Comparison of ENCODE assay signal across 26 cellular contexts in genomic region chr1:155197901-155198546, GRCh38. TPM values are rescaled to one million over a fixed set of nuclear protein-coding genes. Genes with fewer than 3 reads are reported as not detected.
A peak's percentile ranks its signal among the peaks of the same experiment; 100 is the strongest.
DNase-seq lines count a peak whose midpoint lies in the region; ATAC-seq and TF ChIP-seq lines count a peak whose summit lies in the region.
"Had no signal": no experiment of that assay in that cellular context is flagged by ENCODE, and none has a peak within 500 bp of the region (broad histone marks: within the 10 kb centered on the region; RNA-seq: fewer than 3 reads in every experiment).

No MANE protein-coding gene starts in this region.

- H3K27ac ChIP-seq in ectodermal cell (ENCODE audit: insufficient read depth, low read depth, low read length, poor library complexity, severe bottlenecking) (no peak overlapping the region), neuronal stem cell (replicated peaks; ENCODE audit: low read length) (peak overlapping the region; percentile 6), WERI-Rb-1 (no peak overlapping the region)
- H3K27ac ChIP-seq: GM23248, parathyroid adenoma, suprapubic skin, vagina had no signal

- H2BK12ac ChIP-seq in neuronal stem cell (ENCODE audit: low read length): no peak overlapping the region

- H3K9ac ChIP-seq in neuronal stem cell (ENCODE audit: low read depth, low read length, poor library complexity): peak overlapping the region; percentile 79
- H3K9ac ChIP-seq: GM23248, parathyroid adenoma had no signal

- H3K4me3 ChIP-seq in ectodermal cell (ENCODE audit: insufficient read depth, low read depth, low read length) (peak overlapping the region; percentile 16), neuronal stem cell (ENCODE audit: low read length in 2 of 2) (peak overlapping the region in 1 of 2 donors; percentile 14), WERI-Rb-1 (ENCODE audit: low read depth, low read length) (no peak overlapping the region)
- H3K4me3 ChIP-seq: gastroesophageal sphincter, GM23248, suprapubic skin, vagina had no signal

- H2AK5ac ChIP-seq in neuronal stem cell (ENCODE audit: low read depth, low read length): no peak overlapping the region

- H2BK15ac ChIP-seq in neuronal stem cell (ENCODE audit: low read length): no peak overlapping the region

- H3K4ac ChIP-seq in neuronal stem cell (ENCODE audit: low read length): no peak overlapping the region

- H3K27me3 ChIP-seq in ectodermal cell (ENCODE audit: control insufficient read depth, insufficient read depth, low read length, poor library complexity, severe bottlenecking) (no peaks in the 10 kb centered on the region), neuronal stem cell (ENCODE audit: control insufficient read depth in 3 of 3, insufficient read depth in 3 of 3, low read depth in 1 of 3, low read length in 3 of 3) (no peaks in the 10 kb centered on the region), WERI-Rb-1 (ENCODE audit: insufficient read depth, low read depth, severe bottlenecking) (no peaks in the 10 kb centered on the region)
- H3K27me3 ChIP-seq: gastroesophageal sphincter, suprapubic skin, vagina had no signal

- no peak overlapping the region for H2AFZ ChIP-seq in neuronal stem cell (ENCODE audit: low read length)
- H2AFZ ChIP-seq: GM23248, parathyroid adenoma had no signal

- peaks cover 27% of the 10 kb centered on the region for H3K4me1 ChIP-seq in ectodermal cell (ENCODE audit: control insufficient read depth, insufficient read depth, low read length)
- H3K4me1 ChIP-seq in neuronal stem cell (ENCODE audit: control insufficient read depth in 2 of 2, insufficient read depth in 1 of 2, low read depth in 1 of 2, low read length in 2 of 2): peaks cover 28 to 29% of the 10 kb centered on the region in 2 donors
- H3K4me1 ChIP-seq: parathyroid adenoma had no signal

- DNase-seq in left cardiac atrium: peak; percentile 22
- no peak for DNase-seq in left ventricle myocardium superior
- no peak for DNase-seq in neuronal stem cell (ENCODE audit: low spot score)
- DNase-seq in WERI-Rb-1: no peak
- no peak for DNase-seq in ureter (ENCODE audit: low spot score)
- no peak for DNase-seq in DMS79 treated with DMSO at 0.1 percent for 48 hours (lab: John Stamatoyannopoulos, UW)
- DNase-seq: activated CD4-positive, alpha-beta T cell treated with anti-CD3 and anti-CD28 coated beads, Interleukin-2, amount 50 U/mL, for 48 hours; activated naive CD4-positive, alpha-beta T cell treated with anti-CD3 and anti-CD28 coated beads, Interleukin-2, amount 50 U/mL, for 16 hours; GM23248; naive B cell; NCI-H1048; NCI-H187 treated with DMSO at 0.1 percent for 48 hours; NCI-H2171 treated with DMSO at 0.1 percent for 48 hours; NCI-H524 treated with DMSO at 0.1 percent for 48 hours; NK-92 treated with Interleukin-12 subunit alpha and Interleukin-12 subunit beta, amount 100 ng/mL, for 24 hours; stimulated activated CD4-positive, alpha-beta T cell treated with anti-CD3 and anti-CD28 coated beads, Interleukin-12 subunit alpha, Interleukin-12 subunit beta, amount 100 ng/mL, for 4 hours; stimulated activated CD4-positive, alpha-beta T cell treated with anti-CD3 and anti-CD28 coated beads, Interleukin-4, amount 100 ng/mL, for 1 hour; SW 1271; T1000 had no signal

- H4K8ac ChIP-seq in neuronal stem cell (ENCODE audit: low read depth, low read length): no peak overlapping the region

- TF ChIP-seq CTCF in WERI-Rb-1 (IDR thresholded peaks at IDR 0.05; ENCODE audit: low read depth, low read length): no peak

- H3K4me2 ChIP-seq in neuronal stem cell (ENCODE audit: insufficient read depth, low read length, poor library complexity, severe bottlenecking): peak overlapping the region; percentile 76

- H3K36me3 ChIP-seq in ectodermal cell (ENCODE audit: control insufficient read depth, insufficient read depth, low read length) (peaks cover 58% of the 10 kb centered on the region), neuronal stem cell (replicated peaks in 1 of 2; ENCODE audit: control insufficient read depth in 2 of 2, insufficient read depth in 2 of 2, low read length in 2 of 2) (peaks cover 60 to 74% of the 10 kb centered on the region in 2 donors), WERI-Rb-1 (peaks cover 78% of the 10 kb centered on the region)

- H3K79me1 ChIP-seq in neuronal stem cell (ENCODE audit: low read depth, low read length): peaks cover 14% of the 10 kb centered on the region

- no peak overlapping the region for H4K91ac ChIP-seq in neuronal stem cell (ENCODE audit: low read depth, low read length, poor library complexity)

- intact Hi-C loops in left cardiac atrium (cut with DNase I): no loop called here
- intact Hi-C loops in left ventricle myocardium superior (cut with micrococcal nuclease): no loop called here

- 94 to 96% methylated on average over 15 of the region's 15 CpGs for WGBS in ectodermal cell, 2 experiments
- no CpG with 5 or more reads among the region's 15 CpGs for WGBS in neuronal stem cell (ENCODE audit: extremely low coverage in 2 of 2, insufficient read length in 2 of 2, insufficient replicate concordance in 1 of 2), 2 donors

- H3K14ac ChIP-seq in neuronal stem cell (ENCODE audit: low read length): no peak overlapping the region

- H2BK5ac ChIP-seq in neuronal stem cell (ENCODE audit: low read length): peak overlapping the region; percentile 25

- H2BK120ac ChIP-seq in neuronal stem cell (ENCODE audit: low read depth, low read length): no peak overlapping the region

- peak overlapping the region; percentile 82 for H3K23ac ChIP-seq in neuronal stem cell (ENCODE audit: low read depth, low read length, poor library complexity)

- H3K18ac ChIP-seq in neuronal stem cell (ENCODE audit: low read length): peak overlapping the region; percentile 23

- ATAC-seq in left cardiac atrium (no peak), left ventricle myocardium superior (no peak), GM21786 (IDR thresholded peaks at IDR 0.05; ENCODE audit: unreplicated experiment) (no peak)
- ATAC-seq: gastroesophageal sphincter, right cardiac atrium had no signal

- H3K9me3 ChIP-seq in ectodermal cell (ENCODE audit: control insufficient read depth, low read length) (no peaks in the 10 kb centered on the region), neuronal stem cell (replicated peaks in 1 of 2; ENCODE audit: control insufficient read depth in 2 of 2, insufficient read depth in 1 of 2, low read depth in 1 of 2, low read length in 2 of 2) (peaks cover 0 to 2% of the 10 kb centered on the region in 2 donors), WERI-Rb-1 (ENCODE audit: severe bottlenecking) (no peaks in the 10 kb centered on the region)
- H3K9me3 ChIP-seq: gastroesophageal sphincter, suprapubic skin, vagina had no signal

RNA-seq across cellular contexts. Expression of gene THBS3, which starts 9.7 kb away (rescaled TPM):
- total RNA-seq in left cardiac atrium: 10 to 100 TPM; 17.9 to 18.6 TPM
- 6.3 TPM for total RNA-seq in left ventricle myocardium superior
- 56.6 TPM for polyA plus RNA-seq in ectodermal cell (2013, experiment 1 of 4)
- polyA plus RNA-seq in ectodermal cell (2013, experiment 2 of 4): 55.5 TPM
- polyA plus RNA-seq in ectodermal cell (2013, experiment 3 of 4): 46.8 TPM
- 51.5 TPM for polyA plus RNA-seq in ectodermal cell (2013, experiment 4 of 4)
- 25.0 TPM for polyA plus RNA-seq in neuronal stem cell (2013, experiment 1 of 2)
- polyA plus RNA-seq in neuronal stem cell (2013, experiment 2 of 2): 25.1 TPM
- 54.6 TPM for total RNA-seq in ureter

RNA-seq across cellular contexts. Expression of gene MTX1, which starts 10.5 kb away (rescaled TPM):
- 10 to 100 TPM; 19.7 to 25.5 TPM for total RNA-seq in left cardiac atrium
- 14.1 TPM for total RNA-seq in left ventricle myocardium superior
- 43.3 TPM for polyA plus RNA-seq in ectodermal cell (2013, experiment 1 of 4)
- polyA plus RNA-seq in ectodermal cell (2013, experiment 2 of 4): 44.2 TPM
- polyA plus RNA-seq in ectodermal cell (2013, experiment 3 of 4): 32.1 TPM
- 36.1 TPM for polyA plus RNA-seq in ectodermal cell (2013, experiment 4 of 4)
- polyA plus RNA-seq in neuronal stem cell (2013, experiment 1 of 2): 28.8 TPM
- 29.5 TPM for polyA plus RNA-seq in neuronal stem cell (2013, experiment 2 of 2)
- total RNA-seq in ureter: 31.6 TPM

RNA-seq across cellular contexts. Expression of gene TRIM46, which starts 24.4 kb away (rescaled TPM):
- total RNA-seq in left cardiac atrium (under 1 TPM; 0.15 to 0.21 TPM), left ventricle myocardium superior (0.22 TPM), ureter (1.6 TPM)
- 13.7 TPM for polyA plus RNA-seq in ectodermal cell (2013, experiment 1 of 4)
- 15.0 TPM for polyA plus RNA-seq in ectodermal cell (2013, experiment 2 of 4)
- polyA plus RNA-seq in ectodermal cell (2013, experiment 3 of 4): 10.9 TPM
- 12.3 TPM for polyA plus RNA-seq in ectodermal cell (2013, experiment 4 of 4)
- polyA plus RNA-seq in neuronal stem cell (2013, experiment 1 of 2): 7.5 TPM
- 7.4 TPM for polyA plus RNA-seq in neuronal stem cell (2013, experiment 2 of 2)

RNA-seq across cellular contexts. Expression of gene KRTCAP2, which starts 24.9 kb away (rescaled TPM):
- total RNA-seq in left cardiac atrium (100 to 1,000 TPM; 143 to 156 TPM), left ventricle myocardium superior (134 TPM), ureter (293 TPM)
- polyA plus RNA-seq in ectodermal cell (2013, experiment 1 of 4): 127 TPM
- polyA plus RNA-seq in ectodermal cell (2013, experiment 2 of 4): 122 TPM
- 136 TPM for polyA plus RNA-seq in ectodermal cell (2013, experiment 3 of 4)
- 141 TPM for polyA plus RNA-seq in ectodermal cell (2013, experiment 4 of 4)
- polyA plus RNA-seq in neuronal stem cell (2013, experiment 1 of 2): 210 TPM
- 197 TPM for polyA plus RNA-seq in neuronal stem cell (2013, experiment 2 of 2)

RNA-seq across cellular contexts. Expression of gene ENTREP3, which starts 57.3 kb away (rescaled TPM):
- total RNA-seq in left cardiac atrium (10 to 100 TPM; 16.1 to 18.7 TPM), left ventricle myocardium superior (15.0 TPM), ureter (21.8 TPM)
- polyA plus RNA-seq in ectodermal cell (2013, experiment 1 of 4): 74.1 TPM
- 65.2 TPM for polyA plus RNA-seq in ectodermal cell (2013, experiment 2 of 4)
- 54.0 TPM for polyA plus RNA-seq in ectodermal cell (2013, experiment 3 of 4)
- 57.0 TPM for polyA plus RNA-seq in ectodermal cell (2013, experiment 4 of 4)
- 55.8 TPM for polyA plus RNA-seq in neuronal stem cell (2013, experiment 1 of 2)
- 56.4 TPM for polyA plus RNA-seq in neuronal stem cell (2013, experiment 2 of 2)
